In the genomic region with DNA sequence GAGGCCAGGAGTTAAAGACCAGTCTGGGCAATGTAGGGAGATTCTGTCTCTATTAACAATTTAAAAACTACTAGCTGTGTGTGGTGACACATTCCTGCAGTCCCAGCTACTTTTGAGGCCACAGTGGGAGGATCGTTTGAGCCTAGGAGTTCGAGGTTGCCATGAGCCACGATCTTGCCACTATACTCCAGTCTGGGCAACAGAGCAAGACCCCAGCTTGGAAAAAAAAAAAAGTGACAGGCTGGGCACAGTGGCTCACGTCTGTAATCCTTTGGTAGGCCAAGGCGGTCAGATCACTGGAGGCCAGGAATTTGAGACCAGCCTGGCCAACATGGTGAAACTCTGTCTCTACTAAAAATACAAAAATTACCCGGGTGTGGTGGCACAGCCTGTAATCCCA, we compare ENCODE assay signal across 2 cellular contexts.
A peak's percentile ranks its signal among the peaks of the same experiment; 100 is the strongest.
TF ChIP-seq lines count a peak whose summit lies in the region.

No MANE protein-coding gene starts in this region.

TF ChIP-seq in HEK293, 187 proteins besides CTCF, POLR2A, EP300 and RAD21:
- TF ChIP-seq ZNF792 (tag by site-specific recombination; IDR thresholded peaks at IDR 0.05): no peak
- TF ChIP-seq ZNF121 (tag by site-specific recombination; IDR thresholded peaks at IDR 0.05): peak; percentile 69; the same call in 1 of the 2 replicates

TF ChIP-seq in K562, 482 proteins besides CTCF, POLR2A, EP300 and RAD21:
- peak; percentile 76 for TF ChIP-seq ZNF121 (CRISPR knock-in tag; conservative IDR thresholded peaks at IDR 0.05)
- no peak for TF ChIP-seq ZNF41 (CRISPR knock-in tag; conservative IDR thresholded peaks at IDR 0.05)
